9 cellular contexts compared by ENCODE assay signal in the genomic region with DNA sequence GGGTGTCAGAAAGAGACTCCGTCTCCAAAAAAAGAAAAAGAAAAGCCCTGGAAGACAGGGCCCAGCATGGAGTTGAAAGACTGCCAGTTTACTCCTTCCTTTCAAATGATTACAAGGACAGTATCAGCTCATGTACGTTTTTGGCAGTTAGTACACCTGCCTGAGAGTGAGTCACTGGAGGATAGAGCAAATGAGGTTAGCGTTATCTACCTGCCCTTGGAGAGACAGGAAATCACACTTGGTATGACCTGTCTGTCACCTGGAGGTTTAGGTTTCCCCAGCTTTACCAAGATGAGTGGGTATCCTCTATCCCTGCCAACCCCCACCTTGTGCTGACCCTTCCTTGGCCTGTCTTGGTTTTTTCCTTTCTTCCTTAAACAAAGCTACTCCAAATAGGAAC.
DNase-seq lines count a peak whose midpoint lies in the region; ATAC-seq and TF ChIP-seq lines count a peak whose summit lies in the region.
"Had no signal": no experiment of that assay in that cellular context is flagged by ENCODE, and none has a peak within 500 bp of the region (broad histone marks: within the 10 kb centered on the region; RNA-seq: fewer than 3 reads in every experiment).

No MANE protein-coding gene starts in this region.

- peak overlapping the region; percentile 74 for H3K4me2 ChIP-seq in HCT116 (ENCODE audit: low read length)

- H3K27me3 ChIP-seq in HCT116 (ENCODE audit: insufficient read depth, low read length) (no peaks in the 10 kb centered on the region), psoas muscle (ENCODE audit: insufficient read depth in 3 of 3, low read length in 2 of 3) (no peaks in the 10 kb centered on the region)
- H3K27me3 ChIP-seq: SJSA1 had no signal

- H3K4me1 ChIP-seq in HCT116 (ENCODE audit: control insufficient read depth in 1 of 2, insufficient read depth in 2 of 2, low read length in 2 of 2) (peaks cover 78 to 95% of the 10 kb centered on the region in 2 experiments), psoas muscle (peaks cover 66% of the 10 kb centered on the region)

- H3K27ac ChIP-seq in HCT116 (ENCODE audit: low read depth, low read length) (peak overlapping the region; percentile 91), psoas muscle (peak overlapping the region; percentile 39)

- no peaks in the 10 kb centered on the region; the same call in 1 of the 2 replicates for H3K9me2 ChIP-seq in HCT116 (ENCODE audit: insufficient read depth)

- DNase-seq in HCT116 (ENCODE audit: low read depth, low spot score) (peak; percentile 82), NCI-H69 (lab: John Stamatoyannopoulos, UW) (peak; percentile 31), psoas muscle (no peak), NAMALWA (ENCODE audit: low spot score) (no peak), DMS114 treated with DMSO at 0.1 percent for 48 hours (lab: John Stamatoyannopoulos, UW; ENCODE audit: unreplicated experiment) (no peak), middle frontal gyrus (ENCODE audit: extremely low spot score, low spot score) (no peak)

- POLR2A ChIA-PET in HCT116 (lab: Charles Lee) = interaction anchor here (1.1 to 2.5 kb wide), 2 partner anchors 12 to 16 kb away, joined by 3 to 18 read pairs; no protein-coding TSS in a partner anchor

- 27 to 34% (median 31%) methylated on average over 3 of the region's 3 CpGs for WGBS in psoas muscle, 3 donors

- H3K4me3 ChIP-seq in HCT116 (replicated peaks in 1 of 2; ENCODE audit: low read depth in 1 of 2, low read length in 2 of 2) (peak overlapping the region; percentile 4 to 44), psoas muscle (no peak overlapping the region)
- H3K4me3 ChIP-seq: SJSA1 had no signal

- no peak for TF ChIP-seq POLR2A in HCT116 (IDR thresholded peaks at IDR 0.05; ENCODE audit: borderline replicate concordance, extremely low read depth, insufficient read depth, insufficient read length)

- H2AFZ ChIP-seq in HCT116 (ENCODE audit: low read depth, low read length, poor library complexity, severe bottlenecking) = no peak overlapping the region

- H3K79me2 ChIP-seq in HCT116 (ENCODE audit: insufficient read depth, low read length) = peaks cover 26% of the 10 kb centered on the region

- no peak for TF ChIP-seq CTCF in HCT116 (IDR thresholded peaks at IDR 0.05 in 2 of 3, conservative IDR thresholded peaks at IDR 0.05 in 1 of 3; ENCODE audit: borderline replicate concordance in 1 of 3, insufficient read depth in 1 of 3, low read depth in 2 of 3, low read length in 2 of 3)
- no peak for TF ChIP-seq CTCF in psoas muscle (IDR thresholded peaks at IDR 0.05)

- peak; percentile 49 for ATAC-seq in HCT116
- peak; percentile 75 for ATAC-seq in esophagus mucosa
- peak; percentile 43 to 67 (median 54) for ATAC-seq in psoas muscle
- ATAC-seq in HG03432 (IDR thresholded peaks at IDR 0.05; ENCODE audit: unreplicated experiment) = no peak

- H3K9ac ChIP-seq in HCT116 (ENCODE audit: low read length) = peak overlapping the region; percentile 53

- RAD21 ChIA-PET in HCT116 (lab: Charles Lee; ENCODE audit: low non-redundant PET in 1 of 2, low total read pairs in 2 of 2, uncharacterized antibody in 2 of 2, unreplicated experiment in 2 of 2) = interaction anchor here in 1 of 2 experiments (1.8 kb wide), 1 partner anchor 16 kb away, joined by 6 read pairs; no protein-coding TSS in a partner anchor

- CTCF ChIA-PET in HCT116 (lab: Charles Lee) = interaction anchor here (1.0 to 2.8 kb wide), 7 partner anchors 10 to 296 kb away, joined by 3 to 9 read pairs (median 4); no protein-coding TSS in a partner anchor

- H3K36me3 ChIP-seq in HCT116 (ENCODE audit: control insufficient read depth in 1 of 2, insufficient read depth in 2 of 2, low read length in 2 of 2) (no peaks in the 10 kb centered on the region), psoas muscle (ENCODE audit: insufficient read depth in 1 of 2, low read depth in 1 of 2) (peaks cover 3 to 10% of the 10 kb centered on the region in 2 donors)

- H4K20me1 ChIP-seq in HCT116 (ENCODE audit: insufficient read depth) = no peaks in the 10 kb centered on the region

- H3K9me3 ChIP-seq in HCT116 (ENCODE audit: control insufficient read depth in 1 of 2, insufficient read depth in 1 of 2, low read depth in 1 of 2, low read length in 2 of 2) (no peaks in the 10 kb centered on the region), psoas muscle (no peaks in the 10 kb centered on the region)
- H3K9me3 ChIP-seq: SJSA1 had no signal

- intact Hi-C loops in HCT116 (cut with micrococcal nuclease) (loop anchor here (10.0 kb wide), 1 partner anchor 1920 kb away; a partner anchor contains a TSS), psoas muscle (cut with DNase I) (no loop called here)

- TF ChIP-seq RAD21 in HCT116 (IDR thresholded peaks at IDR 0.05; ENCODE audit: low read depth) = no peak

- no TSS peak for BruUV-seq in HCT116 (replicated peaks; lab: Mats Ljungman, UMichigan)

TF ChIP-seq in HCT116, 20 proteins besides CTCF, POLR2A, EP300 and RAD21:
- TF ChIP-seq SRF (IDR thresholded peaks at IDR 0.05; ENCODE audit: low read depth) = peak; percentile 87
- peak; percentile 91 for TF ChIP-seq SP1 (IDR thresholded peaks at IDR 0.05; ENCODE audit: low read depth)
- TF ChIP-seq ZNF274 (IDR thresholded peaks at IDR 0.05; ENCODE audit: low read depth, low read length) = no peak
- TF ChIP-seq, protein P1, sequence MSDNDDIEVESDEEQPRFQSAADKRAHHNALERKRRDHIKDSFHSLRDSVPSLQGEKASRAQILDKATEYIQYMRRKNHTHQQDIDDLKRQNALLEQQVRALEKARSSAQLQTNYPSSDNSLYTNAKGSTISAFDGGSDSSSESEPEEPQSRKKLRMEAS (IDR thresholded peaks at IDR 0.05) = peak; percentile 83
- TF ChIP-seq CBX3 (IDR thresholded peaks at IDR 0.05; ENCODE audit: low read depth) = peak; percentile 92; the same call in 1 of the 2 replicates
- peak; percentile 91 for TF ChIP-seq SIN3A (IDR thresholded peaks at IDR 0.05; ENCODE audit: low read depth)
- no peak for TF ChIP-seq EZH2 (IDR thresholded peaks at IDR 0.05)
- peak; percentile 55 for TF ChIP-seq TCF7L2 (IDR thresholded peaks at IDR 0.05; ENCODE audit: borderline replicate concordance, extremely low read depth, insufficient read depth, insufficient read length)
- TF ChIP-seq, protein P2, sequence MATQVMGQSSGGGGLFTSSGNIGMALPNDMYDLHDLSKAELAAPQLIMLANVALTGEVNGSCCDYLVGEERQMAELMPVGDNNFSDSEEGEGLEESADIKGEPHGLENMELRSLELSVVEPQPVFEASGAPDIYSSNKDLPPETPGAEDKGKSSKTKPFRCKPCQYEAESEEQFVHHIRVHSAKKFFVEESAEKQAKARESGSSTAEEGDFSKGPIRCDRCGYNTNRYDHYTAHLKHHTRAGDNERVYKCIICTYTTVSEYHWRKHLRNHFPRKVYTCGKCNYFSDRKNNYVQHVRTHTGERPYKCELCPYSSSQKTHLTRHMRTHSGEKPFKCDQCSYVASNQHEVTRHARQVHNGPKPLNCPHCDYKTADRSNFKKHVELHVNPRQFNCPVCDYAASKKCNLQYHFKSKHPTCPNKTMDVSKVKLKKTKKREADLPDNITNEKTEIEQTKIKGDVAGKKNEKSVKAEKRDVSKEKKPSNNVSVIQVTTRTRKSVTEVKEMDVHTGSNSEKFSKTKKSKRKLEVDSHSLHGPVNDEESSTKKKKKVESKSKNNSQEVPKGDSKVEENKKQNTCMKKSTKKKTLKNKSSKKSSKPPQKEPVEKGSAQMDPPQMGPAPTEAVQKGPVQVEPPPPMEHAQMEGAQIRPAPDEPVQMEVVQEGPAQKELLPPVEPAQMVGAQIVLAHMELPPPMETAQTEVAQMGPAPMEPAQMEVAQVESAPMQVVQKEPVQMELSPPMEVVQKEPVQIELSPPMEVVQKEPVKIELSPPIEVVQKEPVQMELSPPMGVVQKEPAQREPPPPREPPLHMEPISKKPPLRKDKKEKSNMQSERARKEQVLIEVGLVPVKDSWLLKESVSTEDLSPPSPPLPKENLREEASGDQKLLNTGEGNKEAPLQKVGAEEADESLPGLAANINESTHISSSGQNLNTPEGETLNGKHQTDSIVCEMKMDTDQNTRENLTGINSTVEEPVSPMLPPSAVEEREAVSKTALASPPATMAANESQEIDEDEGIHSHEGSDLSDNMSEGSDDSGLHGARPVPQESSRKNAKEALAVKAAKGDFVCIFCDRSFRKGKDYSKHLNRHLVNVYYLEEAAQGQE (IDR thresholded peaks at IDR 0.05; ENCODE audit: low read depth) = no peak
- no peak for TF ChIP-seq ZFX (IDR thresholded peaks at IDR 0.05)
- TF ChIP-seq ELF1 (IDR thresholded peaks at IDR 0.05; ENCODE audit: borderline replicate concordance, low read depth) = no peak; the same call in 1 of the 2 replicates
- 0 out of 2 replicates have a peak, but pooled peaks have one; percentile 4 for TF ChIP-seq EGR1 (IDR thresholded peaks at IDR 0.05; ENCODE audit: low read depth)
- TF ChIP-seq FOSL1 (IDR thresholded peaks at IDR 0.05; ENCODE audit: low read depth) = peak; percentile 84
- TF ChIP-seq, protein P3, sequence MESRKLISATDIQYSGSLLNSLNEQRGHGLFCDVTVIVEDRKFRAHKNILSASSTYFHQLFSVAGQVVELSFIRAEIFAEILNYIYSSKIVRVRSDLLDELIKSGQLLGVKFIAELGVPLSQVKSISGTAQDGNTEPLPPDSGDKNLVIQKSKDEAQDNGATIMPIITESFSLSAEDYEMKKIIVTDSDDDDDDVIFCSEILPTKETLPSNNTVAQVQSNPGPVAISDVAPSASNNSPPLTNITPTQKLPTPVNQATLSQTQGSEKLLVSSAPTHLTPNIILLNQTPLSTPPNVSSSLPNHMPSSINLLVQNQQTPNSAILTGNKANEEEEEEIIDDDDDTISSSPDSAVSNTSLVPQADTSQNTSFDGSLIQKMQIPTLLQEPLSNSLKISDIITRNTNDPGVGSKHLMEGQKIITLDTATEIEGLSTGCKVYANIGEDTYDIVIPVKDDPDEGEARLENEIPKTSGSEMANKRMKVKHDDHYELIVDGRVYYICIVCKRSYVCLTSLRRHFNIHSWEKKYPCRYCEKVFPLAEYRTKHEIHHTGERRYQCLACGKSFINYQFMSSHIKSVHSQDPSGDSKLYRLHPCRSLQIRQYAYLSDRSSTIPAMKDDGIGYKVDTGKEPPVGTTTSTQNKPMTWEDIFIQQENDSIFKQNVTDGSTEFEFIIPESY (IDR thresholded peaks at IDR 0.05; ENCODE audit: extremely low read depth, insufficient replicate concordance, low read length) = peak; percentile 64
- peak; percentile 77 for TF ChIP-seq POLR2AphosphoS5 (IDR thresholded peaks at IDR 0.05; ENCODE audit: low read depth, low read length)
- TF ChIP-seq JUND (IDR thresholded peaks at IDR 0.05) = peak; percentile 92
- TF ChIP-seq YY1 (IDR thresholded peaks at IDR 0.05; ENCODE audit: extremely low read depth, insufficient replicate concordance, low read depth, low read length) = peak; percentile 45
- peak; percentile 71 for TF ChIP-seq CEBPB (IDR thresholded peaks at IDR 0.05; ENCODE audit: low read depth)

Comparison
In these comparisons a context has a peak if more than half of its experiments do, and no peak if none do; other contexts are left out.
1. DNase-seq: peak in HCT116 (single experiment) and NCI-H69 (single experiment); none in psoas muscle (0 of 2), NAMALWA (single experiment), DMS114 treated with DMSO at 0.1 percent for 48 hours (single experiment) and middle frontal gyrus (single experiment).